Comparison of ENCODE assay signal across 8 cellular contexts in the genomic region with DNA sequence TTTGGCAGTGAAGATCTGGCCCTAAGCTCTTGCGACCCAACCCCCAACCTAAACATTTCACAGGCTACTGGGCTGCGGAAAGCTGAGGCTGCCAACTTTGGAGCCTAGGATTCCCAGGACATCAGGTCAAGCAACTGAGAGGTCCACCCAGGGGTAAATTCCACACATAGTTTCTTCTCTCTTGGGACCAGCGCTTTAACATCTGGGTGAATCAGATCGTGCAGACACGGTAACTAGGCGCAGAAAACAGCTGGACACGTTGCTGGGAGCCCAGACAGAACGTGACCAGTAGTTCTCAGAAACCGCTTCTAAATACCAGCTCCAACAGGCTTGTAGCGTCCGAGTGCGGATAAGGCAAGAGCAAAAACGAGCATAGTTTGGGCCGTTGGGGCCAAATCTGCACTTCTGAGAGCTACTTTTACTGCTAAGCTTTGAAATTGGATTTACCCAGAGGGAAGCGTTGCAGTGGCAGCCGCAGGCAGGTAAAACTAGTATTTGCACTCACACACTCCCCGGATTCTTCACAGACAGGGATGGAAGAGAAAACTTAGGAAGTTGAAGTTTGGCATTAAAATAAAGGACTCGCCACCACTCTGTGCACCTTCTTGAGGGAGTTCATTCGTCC. TPM values are rescaled to one million over a fixed set of nuclear protein-coding genes. Genes with fewer than 3 reads are reported as not detected.
DNase-seq lines count a peak whose midpoint lies in the region; ATAC-seq, FAIRE-seq and TF ChIP-seq lines count a peak whose summit lies in the region.

No MANE protein-coding gene starts in this region.

- no peak for TF ChIP-seq CTCF in 22Rv1 (IDR thresholded peaks at IDR 0.05)
- TF ChIP-seq CTCF in GM12864 (IDR thresholded peaks at IDR 0.05; ENCODE audit: low read depth, low read length, missing control alignments), result no peak
- no peak for TF ChIP-seq CTCF in OCI-LY1 (IDR thresholded peaks at IDR 0.05; ENCODE audit: low read length)
- no peak for TF ChIP-seq CTCF in choroid plexus epithelial cell (conservative IDR thresholded peaks at IDR 0.05; ENCODE audit: low read depth, low read length)
- no peak for TF ChIP-seq CTCF in HepG2 (CRISPR knock-in tag; IDR thresholded peaks at IDR 0.05)
- TF ChIP-seq CTCF in testis (IDR thresholded peaks at IDR 0.05), result peak in 1 of 3 experiments; percentile 7

- TF ChIP-seq RAD21 in HepG2 (CRISPR knock-in tag; IDR thresholded peaks at IDR 0.05), result no peak

- H3K9me2 ChIP-seq in OCI-LY1 (ENCODE audit: low read depth, low read length), result no peaks in the 10 kb centered on the region

- H3K79me2 ChIP-seq in OCI-LY1 (ENCODE audit: insufficient read depth, low read length) (peaks cover 27% of the 10 kb centered on the region), HepG2 (ENCODE audit: insufficient read depth, low read length) (peaks cover 95% of the 10 kb centered on the region)

- POLR2A ChIA-PET in HepG2 (lab: Yijun Ruan, JAX), result interaction anchor here (0.8 to 3.9 kb wide), 9 partner anchors 9 to 310 kb away, joined by 3 to 79 read pairs (median 3); partner anchors contain the start of genes ITGA1, MOCS2 and PELO

- H3K4me2 ChIP-seq in OCI-LY1 (ENCODE audit: low read length), result peak overlapping the region; percentile 91
- peak overlapping the region; percentile 94 for H3K4me2 ChIP-seq in HepG2 (ENCODE audit: low read depth, low read length)

- H3K4me3 ChIP-seq in GM12864 (ENCODE audit: low read depth, low read length) (peak overlapping the region; percentile 68), OCI-LY1 (ENCODE audit: low read depth, low read length, poor library complexity, severe bottlenecking) (peak overlapping the region; percentile 94), choroid plexus epithelial cell (ENCODE audit: low read depth, low read length) (peak overlapping the region; percentile 75), HepG2 (replicated peaks in 1 of 3; ENCODE audit: insufficient read depth in 1 of 3, low read depth in 2 of 3, low read length in 3 of 3) (peak overlapping the region; percentile 66 to 86 (median 70)), testis (peak overlapping the region; percentile 72 to 84)

- H3K27me3 ChIP-seq in OCI-LY1 (ENCODE audit: insufficient read depth, low read length) (no peaks in the 10 kb centered on the region), HepG2 (ENCODE audit: control insufficient read depth in 1 of 2, insufficient read depth in 2 of 2, low read length in 2 of 2) (no peaks in the 10 kb centered on the region; a peak in 1 of 5 replicates), testis (no peaks in the 10 kb centered on the region)

- DNase-seq in GM12864 (ENCODE audit: low read depth) (no peak), choroid plexus epithelial cell (ENCODE audit: low read depth) (peak; percentile 98), HepG2 (ENCODE audit: low spot score) (peak; percentile 72), testis (peak; percentile 48), SKM-1 treated with dmso at 0.1 percent for 144 hours (lab: John Stamatoyannopoulos, UW; ENCODE audit: unreplicated experiment) (no peak)

- intact Hi-C loops in HepG2 (cut with micrococcal nuclease; ENCODE audit: unreplicated experiment), result no loop called here
- intact Hi-C loops in testis (cut with DNase I; ENCODE audit: low total_unique reads), result no loop called here

- H3K36me3 ChIP-seq in OCI-LY1 (ENCODE audit: insufficient read depth, low read length), result peaks cover 25% of the 10 kb centered on the region
- H3K36me3 ChIP-seq in HepG2 (replicated peaks in 1 of 2; ENCODE audit: control insufficient read depth in 1 of 2, insufficient read depth in 2 of 2, low read length in 2 of 2), result peaks cover 0 to 9% of the 10 kb centered on the region in 2 experiments; a peak in 2 of 5 replicates
- no peaks in the 10 kb centered on the region for H3K36me3 ChIP-seq in testis (ENCODE audit: low read depth, missing control alignments)

- H2AFZ ChIP-seq in OCI-LY1 (ENCODE audit: low read length) (peak overlapping the region; percentile 99), HepG2 (ENCODE audit: low read length) (no peak overlapping the region)

- in situ Hi-C loops in HepG2 (cut with HindIII; ENCODE audit: extremely low pct_ligation_motif_present, low pct_unique_long_range_greater_than_20kb), result no loop called here

- no peak for TF ChIP-seq POLR2A in HepG2 (IDR thresholded peaks at IDR 0.05; ENCODE audit: insufficient read depth in 1 of 2, low read depth in 2 of 2, low read length in 2 of 2)
- no peak for TF ChIP-seq POLR2A in testis (IDR thresholded peaks at IDR 0.05)

- CTCF ChIA-PET in HepG2 (lab: Yijun Ruan, JAX; ENCODE audit: low intra/inter-chr PET ratio, low total read pairs), result no interaction called here

- H3K9ac ChIP-seq in OCI-LY1 (ENCODE audit: low read length) (peak overlapping the region; percentile 93), HepG2 (ENCODE audit: insufficient read depth, low read depth, low read length) (peak overlapping the region; percentile 86)

- no peaks in the 10 kb centered on the region for H3F3A ChIP-seq in OCI-LY1 (ENCODE audit: insufficient read depth, low read length)

- no peak for TF ChIP-seq EP300 in HepG2 (IDR thresholded peaks at IDR 0.05; ENCODE audit: low read depth in 2 of 2, low read length in 2 of 2)
- peak; percentile 15; the same call in 1 of the 2 replicates for TF ChIP-seq EP300 in HepG2 (CRISPR knock-in tag; IDR thresholded peaks at IDR 0.05; ENCODE audit: borderline replicate concordance)

- WGBS in HepG2 (ENCODE audit: low lambda C conversion rate), result 2% methylated on average over 17 of the region's 19 CpGs
- 0 to 1% methylated on average over 19 of the region's 19 CpGs for WGBS in testis, 2 donors

- H3K9me3 ChIP-seq in OCI-LY1 (ENCODE audit: low read length) (no peaks in the 10 kb centered on the region), HepG2 (ENCODE audit: low read length) (no peaks in the 10 kb centered on the region), testis (no peaks in the 10 kb centered on the region)

- TSS peak; percentile 88 for BruUV-seq in HepG2 (replicated peaks; lab: Mats Ljungman, UMichigan)

- ATAC-seq in HG02798 (IDR thresholded peaks at IDR 0.05; ENCODE audit: poor library complexity, unreplicated experiment) (peak; percentile 27), HepG2 (peak; percentile 51)

- no peaks in the 10 kb centered on the region for H4K20me1 ChIP-seq in OCI-LY1 (ENCODE audit: insufficient read depth, low read length)
- H4K20me1 ChIP-seq in HepG2 (ENCODE audit: insufficient read depth, low read length), result peaks cover 37% of the 10 kb centered on the region

- H3K27ac ChIP-seq in 22Rv1 (peak overlapping the region; percentile 93), OCI-LY1 (ENCODE audit: low read depth, low read length, poor library complexity, severe bottlenecking) (no peak overlapping the region), HepG2 (ENCODE audit: extremely low read length, insufficient read depth, low read length) (peak overlapping the region; percentile 88), testis (peak overlapping the region; percentile 92 to 93)

- H3K4me1 ChIP-seq in OCI-LY1 (ENCODE audit: insufficient read depth, low read length, severe bottlenecking) (peaks cover 40% of the 10 kb centered on the region), HepG2 (ENCODE audit: insufficient read depth, low read length) (peaks cover 81% of the 10 kb centered on the region), testis (peaks cover 19% of the 10 kb centered on the region)

- FAIRE-seq in HepG2 (lab: Jason Lieb, UNC), result peak; percentile 4

RNA-seq across cellular contexts. Expression of gene ITGA1, which starts 11.8 kb away (rescaled TPM):
- total RNA-seq in HepG2 (2016; rRNA removed; fragmentation: Illumina TruSeq; extraction: Trizol), result 11.6 and 23.1 TPM in 2 replicates
- total RNA-seq in HepG2 (2016; cell fraction: cytosol; rRNA removed; fragmentation: Illumina TruSeq; extraction: Trizol; ENCODE audit: low read depth), result 3.4 and 5.7 TPM in 2 replicates
- total RNA-seq in HepG2 (2016; cell fraction: insoluble cytoplasmic fraction; rRNA removed; fragmentation: Illumina TruSeq; extraction: Trizol), result 12.0 and 21.2 TPM in 2 replicates
- 3.1 and 3.8 TPM in 2 replicates for total RNA-seq in HepG2 (2016; cell fraction: membrane; rRNA removed; fragmentation: Illumina TruSeq; extraction: Trizol)
- total RNA-seq in HepG2 (2016; cell fraction: nucleus; rRNA removed; fragmentation: Illumina TruSeq; extraction: Trizol), result 34.4 and 38.7 TPM in 2 replicates
- polyA plus RNA-seq in HepG2 (2011; rRNA removed), result 28.6 and 35.6 TPM in 2 replicates
- 8.2 and 21.3 TPM in 2 replicates for polyA plus RNA-seq in HepG2 (2011; cell fraction: cytosol; rRNA removed)
- polyA plus RNA-seq in HepG2 (2011; cell fraction: nucleus; rRNA removed), result 37.8 and 49.4 TPM in 2 replicates
- polyA plus RNA-seq in HepG2 (2012), result 22.3 and 27.3 TPM in 2 replicates
- 0.44 and 0.49 TPM in 2 replicates for polyA plus RNA-seq in HepG2 (2016; cell fraction: cytosol; fragmentation: Illumina TruSeq; extraction: Trizol; ENCODE audit: low read depth)
- 3.9 and 4.0 TPM in 2 replicates for polyA plus RNA-seq in HepG2 (2016; cell fraction: insoluble cytoplasmic fraction; fragmentation: Illumina TruSeq; extraction: Trizol; ENCODE audit: low read depth)
- polyA plus RNA-seq in HepG2 (2016; cell fraction: membrane; fragmentation: Illumina TruSeq; extraction: Trizol; ENCODE audit: low read depth), result 0.74 and 0.87 TPM in 2 replicates
- polyA plus RNA-seq in HepG2 (2016; cell fraction: nucleus; fragmentation: Illumina TruSeq; extraction: Trizol; ENCODE audit: insufficient read depth, low read depth), result 16.4 and 19.4 TPM in 2 replicates
- polyA minus RNA-seq in HepG2 (2011; rRNA and poly(A)+ RNA removed; ENCODE audit: low replicate concordance), result 58.0 and 60.0 TPM in 2 replicates
- polyA minus RNA-seq in HepG2 (2011; cell fraction: cytosol; rRNA and poly(A)+ RNA removed), result 32.8 and 74.9 TPM in 2 replicates
- 121 and 200 TPM in 2 replicates for polyA minus RNA-seq in HepG2 (2011; cell fraction: nucleus; rRNA and poly(A)+ RNA removed)
- total RNA-seq in testis, result 1 to 10 TPM; 7.3 to 8.1 TPM
- polyA plus RNA-seq in testis (ENCODE audit: insufficient read depth, low read depth, low replicate concordance), result 7.5 TPM

RNA-seq across cellular contexts. Expression of gene PELO, which starts 11.8 kb away (rescaled TPM):
- total RNA-seq in HepG2 (2016; rRNA removed; fragmentation: Illumina TruSeq; extraction: Trizol) (19.0 and 19.5 TPM in 2 replicates), testis (1 to 10 TPM; 9.0 to 9.4 TPM)
- 3.8 and 4.6 TPM in 2 replicates for total RNA-seq in HepG2 (2016; cell fraction: cytosol; rRNA removed; fragmentation: Illumina TruSeq; extraction: Trizol; ENCODE audit: low read depth)
- 18.5 and 21.4 TPM in 2 replicates for total RNA-seq in HepG2 (2016; cell fraction: insoluble cytoplasmic fraction; rRNA removed; fragmentation: Illumina TruSeq; extraction: Trizol)
- 8.8 and 9.7 TPM in 2 replicates for total RNA-seq in HepG2 (2016; cell fraction: membrane; rRNA removed; fragmentation: Illumina TruSeq; extraction: Trizol)
- total RNA-seq in HepG2 (2016; cell fraction: nucleus; rRNA removed; fragmentation: Illumina TruSeq; extraction: Trizol), result 14.0 and 15.7 TPM in 2 replicates
- polyA plus RNA-seq in HepG2 (2011; rRNA removed) (22.7 and 23.9 TPM in 2 replicates), testis (ENCODE audit: insufficient read depth, low read depth, low replicate concordance) (10.6 TPM)
- polyA plus RNA-seq in HepG2 (2011; cell fraction: cytosol; rRNA removed), result 17.8 and 20.4 TPM in 2 replicates
- polyA plus RNA-seq in HepG2 (2011; cell fraction: nucleus; rRNA removed), result 15.6 and 17.4 TPM in 2 replicates
- 15.8 and 20.8 TPM in 2 replicates for polyA plus RNA-seq in HepG2 (2012)
- polyA plus RNA-seq in HepG2 (2016; cell fraction: cytosol; fragmentation: Illumina TruSeq; extraction: Trizol; ENCODE audit: low read depth), result 3.3 TPM in 2 replicates
- 19.1 and 19.8 TPM in 2 replicates for polyA plus RNA-seq in HepG2 (2016; cell fraction: insoluble cytoplasmic fraction; fragmentation: Illumina TruSeq; extraction: Trizol; ENCODE audit: low read depth)
- 3.8 and 5.3 TPM in 2 replicates for polyA plus RNA-seq in HepG2 (2016; cell fraction: membrane; fragmentation: Illumina TruSeq; extraction: Trizol; ENCODE audit: low read depth)
- polyA plus RNA-seq in HepG2 (2016; cell fraction: nucleus; fragmentation: Illumina TruSeq; extraction: Trizol; ENCODE audit: insufficient read depth, low read depth), result 17.1 and 20.3 TPM in 2 replicates
- 30.8 and 31.8 TPM in 2 replicates for polyA minus RNA-seq in HepG2 (2011; rRNA and poly(A)+ RNA removed; ENCODE audit: low replicate concordance)
- 14.2 and 15.1 TPM in 2 replicates for polyA minus RNA-seq in HepG2 (2011; cell fraction: cytosol; rRNA and poly(A)+ RNA removed)
- 40.3 and 47.0 TPM in 2 replicates for polyA minus RNA-seq in HepG2 (2011; cell fraction: nucleus; rRNA and poly(A)+ RNA removed)

Comparison
In these comparisons a context has a peak if more than half of its experiments do, and no peak if none do; other contexts are left out.
1. DNase-seq: peak in choroid plexus epithelial cell (single experiment), HepG2 (single experiment) and testis (single experiment); none in GM12864 (single experiment) and SKM-1 treated with dmso at 0.1 percent for 144 hours (single experiment).
2. Peak in every context shown above with its lines, with median percentiles within 50 percentile points of each other: H3K4me3 ChIP-seq.